ENCODE assay signal across 19 cellular contexts in genomic region chr9:108258640-108259039, GRCh38.
A peak's percentile ranks its signal among the peaks of the same experiment; 100 is the strongest.
DNase-seq lines count a peak whose midpoint lies in the region; ATAC-seq, FAIRE-seq and TF ChIP-seq lines count a peak whose summit lies in the region.
"Had no signal": no experiment of that assay in that cellular context is flagged by ENCODE, and none has a peak within 500 bp of the region (broad histone marks: within the 10 kb centered on the region; RNA-seq: fewer than 3 reads in every experiment).

No MANE protein-coding gene starts in this region.

- H2BK15ac ChIP-seq in mesendoderm (replicated peaks; ENCODE audit: low read depth): no peak overlapping the region

- H2AK5ac ChIP-seq in mesendoderm (ENCODE audit: low read length): no peak overlapping the region

- no peak overlapping the region for H3K27ac ChIP-seq in mesendoderm (ENCODE audit: low read depth, low read length)

- no peak overlapping the region for H3K23ac ChIP-seq in mesendoderm (ENCODE audit: low read length)

- H3K27me3 ChIP-seq in mesendoderm (ENCODE audit: insufficient read depth, low read length, poor library complexity): no peaks in the 10 kb centered on the region

- no peak overlapping the region for H3K4me2 ChIP-seq in mesendoderm (ENCODE audit: low read length)
- H3K4me2 ChIP-seq: GM23338 had no signal

- H3K4me1 ChIP-seq in mesendoderm (ENCODE audit: control insufficient read depth, low read depth, low read length): no peaks in the 10 kb centered on the region

- H4K8ac ChIP-seq in mesendoderm (ENCODE audit: low read depth, low read length): no peak overlapping the region

- H3K79me1 ChIP-seq in mesendoderm (ENCODE audit: low read length): no peaks in the 10 kb centered on the region

- H3K4me3 ChIP-seq in mesendoderm (ENCODE audit: low read length): no peak overlapping the region
- H3K4me3 ChIP-seq: GM23338 had no signal

- no peak overlapping the region for H4K5ac ChIP-seq in mesendoderm (ENCODE audit: low read length)

- no peaks in the 10 kb centered on the region for H3K36me3 ChIP-seq in mesendoderm (ENCODE audit: control insufficient read depth, insufficient read depth, low read length)

- H3K79me2 ChIP-seq in mesendoderm (ENCODE audit: control insufficient read depth, insufficient read depth, low read length): no peaks in the 10 kb centered on the region

- no peak for ATAC-seq in GM18502 (IDR thresholded peaks at IDR 0.05; ENCODE audit: poor library complexity, unreplicated experiment)
- ATAC-seq: GM23338, HepG2 had no signal

- H3K9ac ChIP-seq in mesendoderm (ENCODE audit: low read length): no peak overlapping the region

- no peak overlapping the region for H3K18ac ChIP-seq in mesendoderm (ENCODE audit: low read length)

- H2BK5ac ChIP-seq in mesendoderm (ENCODE audit: low read length): no peak overlapping the region

- H3K56ac ChIP-seq in mesendoderm (ENCODE audit: low read length): no peak overlapping the region

- FAIRE-seq in D721Med (lab: Jason Lieb, UNC): no peak
- FAIRE-seq: A204.1, G401.6, GM12891, HepG2, HTR-8/SVneo had no signal

- DNase-seq in HT1080 (ENCODE audit: low read depth) (peak; percentile 41), epidermal melanocyte (ENCODE audit: insufficient read length, low spot score) (peak; percentile 82), pons (ENCODE audit: low spot score) (peak; percentile 17), mesendoderm (no peak), D721Med (ENCODE audit: insufficient read length, low spot score) (no peak), NCI-H524 (lab: John Stamatoyannopoulos, UW) (no peak)
- DNase-seq: C1 segment of cervical spinal cord; CD4-positive, alpha-beta T cell; DMS153; DMS79 treated with DMSO at 0.1 percent for 48 hours; EL; H9 had no signal

- H3K4ac ChIP-seq in mesendoderm (ENCODE audit: low read depth, low read length): no peak overlapping the region

- no peak for TF ChIP-seq CTCF in D721Med (IDR thresholded peaks at IDR 0.05; ENCODE audit: insufficient read depth, missing control alignments)

- WGBS in mesendoderm (ENCODE audit: extremely low coverage, insufficient coverage, low lambda C conversion rate): no CpG with 5 or more reads among the region's 2 CpGs

- no peak overlapping the region for H2BK120ac ChIP-seq in mesendoderm (ENCODE audit: low read depth, low read length)

Comparison
In these comparisons a context has a peak if more than half of its experiments do, and no peak if none do; other contexts are left out.
1. DNase-seq: peak in HT1080 (single experiment), epidermal melanocyte (single experiment) and pons (single experiment); none in mesendoderm (single experiment), D721Med (single experiment) and NCI-H524 (0 of 2).